25 cellular contexts compared by ENCODE assay signal in genomic region chr20:21033817-21034216, GRCh38.
"Had no signal": no experiment of that assay in that cellular context is flagged by ENCODE, and none has a peak within 500 bp of the region (broad histone marks: within the 10 kb centered on the region; RNA-seq: fewer than 3 reads in every experiment).

No MANE protein-coding gene starts in this region.

- DNase-seq: activated B cell treated with CpG ODN at 0.5 μM for 24 hours; activated CD4-positive, alpha-beta T cell treated with anti-CD3 and anti-CD28 coated beads for 1 hour; activated CD4-positive, alpha-beta T cell treated with anti-CD3 and anti-CD28 coated beads, Interleukin-2, amount 10 ng/mL, durations not matched to agents 24 days and 14 days; activated CD4-positive, alpha-beta T cell treated with anti-CD3 and anti-CD28 coated beads, Interleukin-2, amount 50 U/mL, for 48 hours; activated CD8-positive, alpha-beta memory T cell treated with anti-CD3 and anti-CD28 coated beads, Interleukin-2, amount 10 ng/mL, durations not matched to agents 7 days and 5 days; activated effector memory CD4-positive, alpha-beta T cell treated with Interleukin-2 at 50 U/mL for 16 hours; activated naive CD4-positive, alpha-beta T cell; activated T-cell treated with anti-CD3 and anti-CD28 coated beads, Interleukin-2, amount 50 U/mL, for 24 hours; aorta; IMR-90; KG1; NCI-H1092 treated with DMSO at 0.1 percent for 48 hours; NCI-H1417 treated with DMSO at 0.1 percent for 48 hours; NCI-H1694; NCI-H2029; NCI-H2107; NCI-H2171 treated with DMSO at 0.1 percent for 48 hours; NCI-H226; NCI-H526; PC-3; SHP77; T-helper 17 cell; T-helper 9 cell had no signal

- FAIRE-seq: bronchial epithelial cell, RCC 7860 had no signal

- ATAC-seq: activated CD8-positive, alpha-beta memory T cell treated with anti-CD3 and anti-CD28 coated beads, Interleukin-2, amount 10 ng/mL, durations not matched to agents 7 days and 5 days; PC-3; T-helper 17 cell had no signal
